ENCODE assay signal across 9 cellular contexts in the genomic region with DNA sequence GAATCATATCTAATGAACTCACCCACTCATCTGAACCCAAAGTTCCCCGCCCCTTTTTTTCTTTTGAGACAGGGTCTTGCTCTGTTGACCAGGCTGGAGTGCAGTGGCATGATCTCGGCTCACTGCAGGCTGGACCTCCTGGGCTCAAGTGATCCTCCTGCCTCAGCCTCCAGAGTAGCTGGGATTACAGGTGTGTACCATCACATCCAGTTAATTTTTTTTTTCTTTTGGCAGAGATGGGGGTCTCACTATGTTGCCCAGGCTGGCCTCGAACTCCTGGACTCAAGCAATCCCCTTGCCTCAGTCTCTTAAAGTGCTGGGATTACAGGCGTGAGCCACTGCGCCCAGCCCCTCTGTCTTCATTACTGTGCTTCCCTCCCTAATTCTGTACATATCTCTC. TPM values are rescaled to one million over a fixed set of nuclear protein-coding genes. Genes with fewer than 3 reads are reported as not detected.
DNase-seq lines count a peak whose midpoint lies in the region; ATAC-seq and TF ChIP-seq lines count a peak whose summit lies in the region.
"Not testable (repeated sequence)": the region's sequence is repeated elsewhere in the genome, so short reads cannot be mapped to it uniquely, and the experiment has no call there.
"Had no signal": no experiment of that assay in that cellular context is flagged by ENCODE, and none has a peak within 500 bp of the region (broad histone marks: within the 10 kb centered on the region; RNA-seq: fewer than 3 reads in every experiment).

No MANE protein-coding gene starts in this region.

- H3K27me3 ChIP-seq in CD4-positive, CD25-positive, alpha-beta regulatory T cell (ENCODE audit: control insufficient read depth, insufficient read depth, low read length); endodermal cell (ENCODE audit: control insufficient read depth, insufficient read depth, low read length, poor library complexity, severe bottlenecking): not testable (repeated sequence)

- not testable (repeated sequence) for DNase-seq in CD4-positive, CD25-positive, alpha-beta regulatory T cell; HFFc6; activated CD8-positive, alpha-beta T cell treated with anti-CD3 and anti-CD28 coated beads for 36 hours; endodermal cell; natural killer cell; stimulated activated effector memory CD8-positive, alpha-beta T cell treated with anti-CD3 and anti-CD28 coated beads, Interleukin-12 subunit alpha, Interleukin-12 subunit beta, amount 100 ng/mL, for 72 hours (ENCODE audit: low spot score in 2 of 2)

- not testable (repeated sequence) for ATAC-seq in CD4-positive, CD25-positive, alpha-beta regulatory T cell (ENCODE audit: low read depth in 2 of 2); activated CD8-positive, alpha-beta T cell treated with anti-CD3 and anti-CD28 coated beads for 36 hours; natural killer cell; stimulated activated effector memory CD8-positive, alpha-beta T cell treated with anti-CD3 and anti-CD28 coated beads, Interleukin-12 subunit alpha, Interleukin-12 subunit beta, amount 100 ng/mL, for 72 hours

- WGBS in endodermal cell (ENCODE audit: insufficient coverage in 1 of 2, insufficient read length in 1 of 2), 2 experiments, result 89 to 100% methylated on average over 3 to 5 of the region's 5 CpGs

- H3K4me1 Mint-ChIP-seq in CD4-positive, CD25-positive, alpha-beta regulatory T cell, result peaks cover 3 to 53% (median 12%) of the 10 kb centered on the region in 4 donors
- H3K4me1 Mint-ChIP-seq in HFFc6 (ENCODE audit: low read depth) (peaks cover 19% of the 10 kb centered on the region), endodermal cell (peaks cover 46% of the 10 kb centered on the region), natural killer cell (peaks cover 29 to 46% of the 10 kb centered on the region in 2 donors)
- peaks cover 20% of the 10 kb centered on the region for H3K4me1 Mint-ChIP-seq in T-helper 1 cell treated with Interleukin-12 subunit alpha and Interleukin-12 subunit beta and Interleukin-4 antibody, amounts not matched to agents 30 μg/mL and 1 μg/mL, for 36 hours (ENCODE audit: low read depth)
- H3K4me1 Mint-ChIP-seq in activated CD8-positive, alpha-beta T cell treated with anti-CD3 and anti-CD28 coated beads for 36 hours (ENCODE audit: low read depth), result peaks cover 35% of the 10 kb centered on the region
- peaks cover 16% of the 10 kb centered on the region for H3K4me1 Mint-ChIP-seq in activated naive CD8-positive, alpha-beta T cell (ENCODE audit: low read depth)
- peaks cover 40% of the 10 kb centered on the region for H3K4me1 Mint-ChIP-seq in stimulated activated effector memory CD8-positive, alpha-beta T cell treated with anti-CD3 and anti-CD28 coated beads, Interleukin-12 subunit alpha, Interleukin-12 subunit beta, amount 100 ng/mL, for 72 hours

- CTCF ChIA-PET in activated CD8-positive, alpha-beta T cell treated with anti-CD3 and anti-CD28 coated beads for 36 hours (lab: Charles Lee), result not testable (repeated sequence)

- H3K9ac ChIP-seq in endodermal cell (ENCODE audit: extremely low read depth, low read length, poor library complexity, severe bottlenecking), result not testable (repeated sequence)

- peak overlapping the region; percentile 94 to 99 (median 96) for H3K4me3 Mint-ChIP-seq in CD4-positive, CD25-positive, alpha-beta regulatory T cell
- peak overlapping the region; percentile 91 for H3K4me3 Mint-ChIP-seq in HFFc6
- H3K4me3 Mint-ChIP-seq in T-helper 1 cell treated with Interleukin-12 subunit alpha and Interleukin-12 subunit beta and Interleukin-4 antibody, amounts not matched to agents 30 μg/mL and 1 μg/mL, for 36 hours, result peak overlapping the region; percentile 93
- H3K4me3 Mint-ChIP-seq in activated CD8-positive, alpha-beta T cell treated with anti-CD3 and anti-CD28 coated beads for 36 hours, result peak overlapping the region; percentile 94
- peak overlapping the region; percentile 93 for H3K4me3 Mint-ChIP-seq in activated naive CD8-positive, alpha-beta T cell
- peak overlapping the region; percentile 78 for H3K4me3 Mint-ChIP-seq in endodermal cell
- peak overlapping the region; percentile 97 for H3K4me3 Mint-ChIP-seq in natural killer cell
- peak overlapping the region; percentile 87 for H3K4me3 Mint-ChIP-seq in stimulated activated effector memory CD8-positive, alpha-beta T cell treated with anti-CD3 and anti-CD28 coated beads, Interleukin-12 subunit alpha, Interleukin-12 subunit beta, amount 100 ng/mL, for 72 hours

- intact Hi-C loops in activated CD8-positive, alpha-beta T cell treated with anti-CD3 and anti-CD28 coated beads for 36 hours (cut with micrococcal nuclease), result not testable (repeated sequence)
- intact Hi-C loops in natural killer cell (cut with micrococcal nuclease), result loop anchor here (5.0 to 10.0 kb wide), 2 partner anchors 44 to 196 kb away; a partner anchor contains a TSS

- H3K36me3 Mint-ChIP-seq in CD4-positive, CD25-positive, alpha-beta regulatory T cell, result peaks cover 20% of the 10 kb centered on the region
- H3K36me3 Mint-ChIP-seq in HFFc6 (ENCODE audit: low read depth), result peaks cover 27% of the 10 kb centered on the region
- H3K36me3 Mint-ChIP-seq in T-helper 1 cell treated with Interleukin-12 subunit alpha and Interleukin-12 subunit beta and Interleukin-4 antibody, amounts not matched to agents 30 μg/mL and 1 μg/mL, for 36 hours (ENCODE audit: low read depth), result peaks cover 25% of the 10 kb centered on the region
- H3K36me3 Mint-ChIP-seq in activated CD8-positive, alpha-beta T cell treated with anti-CD3 and anti-CD28 coated beads for 36 hours (ENCODE audit: low read depth), result peaks cover 28% of the 10 kb centered on the region
- peaks cover 35% of the 10 kb centered on the region for H3K36me3 Mint-ChIP-seq in activated naive CD8-positive, alpha-beta T cell
- peaks cover 31% of the 10 kb centered on the region for H3K36me3 Mint-ChIP-seq in endodermal cell (ENCODE audit: low read depth)
- H3K36me3 Mint-ChIP-seq in natural killer cell; stimulated activated effector memory CD8-positive, alpha-beta T cell treated with anti-CD3 and anti-CD28 coated beads, Interleukin-12 subunit alpha, Interleukin-12 subunit beta, amount 100 ng/mL, for 72 hours: not testable (repeated sequence)

- peaks cover 13% of the 10 kb centered on the region for H3K4me1 ChIP-seq in CD4-positive, CD25-positive, alpha-beta regulatory T cell (ENCODE audit: control insufficient read depth, insufficient read depth, low read length, poor library complexity, severe bottlenecking)
- not testable (repeated sequence) for H3K4me1 ChIP-seq in endodermal cell (ENCODE audit: control insufficient read depth, insufficient read depth, low read length)

- peak overlapping the region; percentile 92 to 99 (median 96) for H3K27ac Mint-ChIP-seq in CD4-positive, CD25-positive, alpha-beta regulatory T cell
- H3K27ac Mint-ChIP-seq in HFFc6; T-helper 1 cell treated with Interleukin-12 subunit alpha and Interleukin-12 subunit beta and Interleukin-4 antibody, amounts not matched to agents 30 μg/mL and 1 μg/mL, for 36 hours; activated CD8-positive, alpha-beta T cell treated with anti-CD3 and anti-CD28 coated beads for 36 hours; activated naive CD8-positive, alpha-beta T cell; endodermal cell: not testable (repeated sequence)
- H3K27ac Mint-ChIP-seq in natural killer cell, result peak overlapping the region; percentile 87 to 91
- H3K27ac Mint-ChIP-seq in stimulated activated effector memory CD8-positive, alpha-beta T cell treated with anti-CD3 and anti-CD28 coated beads, Interleukin-12 subunit alpha, Interleukin-12 subunit beta, amount 100 ng/mL, for 72 hours, result peak overlapping the region; percentile 96

- POLR2A ChIA-PET in activated CD8-positive, alpha-beta T cell treated with anti-CD3 and anti-CD28 coated beads for 36 hours (lab: Charles Lee), result interaction anchor here (1.2 kb wide), 1 partner anchor 19 kb away, joined by 3 read pairs; no protein-coding TSS in a partner anchor

- H3K27ac ChIP-seq in CD4-positive, CD25-positive, alpha-beta regulatory T cell (ENCODE audit: insufficient read depth, low read length, poor library complexity, severe bottlenecking); endodermal cell (ENCODE audit: low read depth, low read length): not testable (repeated sequence)

- H3K9me3 Mint-ChIP-seq in CD4-positive, CD25-positive, alpha-beta regulatory T cell, result peaks cover 0 to 35% (median 18%) of the 10 kb centered on the region in 7 donors
- peaks cover 17% of the 10 kb centered on the region for H3K9me3 Mint-ChIP-seq in HFFc6
- peaks cover 25% of the 10 kb centered on the region for H3K9me3 Mint-ChIP-seq in T-helper 1 cell treated with Interleukin-12 subunit alpha and Interleukin-12 subunit beta and Interleukin-4 antibody, amounts not matched to agents 30 μg/mL and 1 μg/mL, for 36 hours
- not testable (repeated sequence) for H3K9me3 Mint-ChIP-seq in activated CD8-positive, alpha-beta T cell treated with anti-CD3 and anti-CD28 coated beads for 36 hours; endodermal cell; natural killer cell; stimulated activated effector memory CD8-positive, alpha-beta T cell treated with anti-CD3 and anti-CD28 coated beads, Interleukin-12 subunit alpha, Interleukin-12 subunit beta, amount 100 ng/mL, for 72 hours
- peaks cover 16% of the 10 kb centered on the region for H3K9me3 Mint-ChIP-seq in activated naive CD8-positive, alpha-beta T cell (ENCODE audit: low read depth)

- not testable (repeated sequence) for H3K27me3 Mint-ChIP-seq in CD4-positive, CD25-positive, alpha-beta regulatory T cell; HFFc6 (ENCODE audit: insufficient read depth); T-helper 1 cell treated with Interleukin-12 subunit alpha and Interleukin-12 subunit beta and Interleukin-4 antibody, amounts not matched to agents 30 μg/mL and 1 μg/mL, for 36 hours (ENCODE audit: low read depth); activated CD8-positive, alpha-beta T cell treated with anti-CD3 and anti-CD28 coated beads for 36 hours; activated naive CD8-positive, alpha-beta T cell; endodermal cell (ENCODE audit: insufficient read depth); natural killer cell (ENCODE audit: low read depth in 2 of 2)

- not testable (repeated sequence) for TF ChIP-seq CTCF in HFFc6 (IDR thresholded peaks at IDR 0.05); activated CD8-positive, alpha-beta T cell treated with anti-CD3 and anti-CD28 coated beads for 36 hours (IDR thresholded peaks at IDR 0.05); endodermal cell (conservative IDR thresholded peaks at IDR 0.05); natural killer cell (IDR thresholded peaks at IDR 0.05)

- peaks cover 11 to 42% of the 10 kb centered on the region in 2 experiments for H3K9me3 ChIP-seq in CD4-positive, CD25-positive, alpha-beta regulatory T cell (ENCODE audit: control insufficient read depth in 2 of 2, low read length in 2 of 2)
- H3K9me3 ChIP-seq in endodermal cell (ENCODE audit: control insufficient read depth, low read length), result not testable (repeated sequence)

- H3K36me3 ChIP-seq in CD4-positive, CD25-positive, alpha-beta regulatory T cell (ENCODE audit: control insufficient read depth, insufficient read depth, low read length), result not testable (repeated sequence)
- H3K36me3 ChIP-seq in endodermal cell (ENCODE audit: control insufficient read depth, insufficient read depth, low read length), result peaks cover 32% of the 10 kb centered on the region

- H3K4me3 ChIP-seq in CD4-positive, CD25-positive, alpha-beta regulatory T cell (ENCODE audit: low read depth, low read length), result peak overlapping the region; percentile 19
- peak overlapping the region; percentile 94 for H3K4me3 ChIP-seq in endodermal cell (ENCODE audit: low read length)

RNA-seq across cellular contexts. Expression of a gene that starts 17.7 kb away (rescaled TPM):
- total RNA-seq in CD4-positive, CD25-positive, alpha-beta regulatory T cell, result 5.0 TPM
- polyA plus RNA-seq in CD4-positive, CD25-positive, alpha-beta regulatory T cell, result 1 to 10 TPM; 1.7 to 2.8 (median 2.3) TPM
- 1 to 10 TPM; 2.2 to 3.1 (median 2.8) TPM for total RNA-seq in HFFc6 (2021; fragmentation: NEBNext Ultra II Directional; extraction: Animal tissue kit (Norgen Biotek cat#: 25700))
- total RNA-seq in activated CD8-positive, alpha-beta T cell treated with anti-CD3 and anti-CD28 coated beads for 36 hours, result 1 to 10 TPM; 4.5 to 4.8 TPM
- total RNA-seq in endodermal cell (10 to 100 TPM; 13.4 to 19.6 TPM), natural killer cell (10 to 100 TPM in 1 of 3 donors, 1 to 10 TPM in 2; 5.1 to 13.5 (median 8.0) TPM)
- 4.5 TPM for polyA plus RNA-seq in endodermal cell (2013, experiment 1 of 2)
- 5.4 TPM for polyA plus RNA-seq in endodermal cell (2013, experiment 2 of 2)

RNA-seq across cellular contexts. Expression of a gene that starts 21.8 kb away (rescaled TPM):
- 5.1 TPM for total RNA-seq in CD4-positive, CD25-positive, alpha-beta regulatory T cell
- polyA plus RNA-seq in CD4-positive, CD25-positive, alpha-beta regulatory T cell, result 10 to 100 TPM; 10.6 to 25.1 (median 18.7) TPM
- total RNA-seq in HFFc6 (2021; fragmentation: NEBNext Ultra II Directional; extraction: Animal tissue kit (Norgen Biotek cat#: 25700)), result 1 to 10 TPM; 2.5 to 3.1 (median 2.9) TPM
- total RNA-seq in activated CD8-positive, alpha-beta T cell treated with anti-CD3 and anti-CD28 coated beads for 36 hours, result 10 to 100 TPM; 10.2 to 12.6 TPM
- total RNA-seq in endodermal cell (10 to 100 TPM; 20.7 to 24.8 TPM), natural killer cell (10 to 100 TPM in 1 of 3 donors, 1 to 10 TPM in 2; 4.1 to 11.3 (median 7.7) TPM)
- polyA plus RNA-seq in endodermal cell (2013, experiment 1 of 2), result 13.4 TPM
- 13.3 TPM for polyA plus RNA-seq in endodermal cell (2013, experiment 2 of 2)

RNA-seq across cellular contexts. Expression of a gene that starts 43.5 kb away (rescaled TPM):
- 5.6 TPM for total RNA-seq in CD4-positive, CD25-positive, alpha-beta regulatory T cell
- 1 to 10 TPM; 1.3 to 5.4 (median 1.8) TPM for polyA plus RNA-seq in CD4-positive, CD25-positive, alpha-beta regulatory T cell
- 1 to 10 TPM; 4.7 to 7.3 (median 5.4) TPM for total RNA-seq in HFFc6 (2021; fragmentation: NEBNext Ultra II Directional; extraction: Animal tissue kit (Norgen Biotek cat#: 25700))
- 1 to 10 TPM; 7.0 to 9.4 TPM for total RNA-seq in activated CD8-positive, alpha-beta T cell treated with anti-CD3 and anti-CD28 coated beads for 36 hours
- total RNA-seq in endodermal cell (10 to 100 TPM; 33.5 to 37.5 TPM), natural killer cell (10 to 100 TPM; 10.3 to 14.0 (median 11.9) TPM)
- polyA plus RNA-seq in endodermal cell (2013, experiment 1 of 2), result 20.9 TPM
- polyA plus RNA-seq in endodermal cell (2013, experiment 2 of 2), result 18.1 TPM
- total RNA-seq: mononuclear cell had no signal
